ENCODE assay signal across 19 cellular contexts in genomic region chr12:104359216-104359615, GRCh38. TPM values are rescaled to one million over a fixed set of nuclear protein-coding genes. Genes with fewer than 3 reads are reported as not detected.
DNase-seq lines count a peak whose midpoint lies in the region; ATAC-seq and TF ChIP-seq lines count a peak whose summit lies in the region.
"Had no signal": no experiment of that assay in that cellular context is flagged by ENCODE, and none has a peak within 500 bp of the region (broad histone marks: within the 10 kb centered on the region; RNA-seq: fewer than 3 reads in every experiment).

No MANE protein-coding gene starts in this region.

- H3K4me3 Mint-ChIP-seq in glutamatergic neuron (ENCODE audit: unreplicated experiment): no peak overlapping the region
- H3K4me3 Mint-ChIP-seq: B cell; CD4-positive, CD25-positive, alpha-beta regulatory T cell; CD8-positive, alpha-beta T cell; H9 had no signal

- ATAC-seq in activated naive CD4-positive, alpha-beta T cell treated with anti-CD3 and anti-CD28 coated beads, Interleukin-2, amount 50 U/mL, for 72 hours: no peak
- ATAC-seq in HG02870 (IDR thresholded peaks at IDR 0.05; ENCODE audit: unreplicated experiment): no peak
- ATAC-seq: CD8-positive, alpha-beta T cell had no signal

- H3K27me3 Mint-ChIP-seq in glutamatergic neuron (ENCODE audit: unreplicated experiment): peaks cover 7% of the 10 kb centered on the region
- H3K27me3 Mint-ChIP-seq: B cell; CD4-positive, CD25-positive, alpha-beta regulatory T cell had no signal

- no peak for TF ChIP-seq EP300 in sigmoid colon (IDR thresholded peaks at IDR 0.05)

- H3K9me3 ChIP-seq in sigmoid colon: peaks cover 0 to 4% (median 0%) of the 10 kb centered on the region in 4 donors
- H3K9me3 ChIP-seq: Caco-2 had no signal

- TF ChIP-seq CTCF in sigmoid colon (IDR thresholded peaks at IDR 0.05) (no peak), glutamatergic neuron (IDR thresholded peaks at IDR 0.05; ENCODE audit: partially characterized antibody, unreplicated experiment) (no peak)

- intact Hi-C loops in sigmoid colon (cut with DNase I): loop anchor here (5.0 kb wide), 1 partner anchor 157 kb away; no protein-coding TSS in a partner anchor

- H3K27me3 ChIP-seq in sigmoid colon: no peaks in the 10 kb centered on the region
- H3K27me3 ChIP-seq: BLaER1 had no signal

- peak overlapping the region; percentile 11 to 33 for H3K27ac Mint-ChIP-seq in activated naive CD4-positive, alpha-beta T cell treated with anti-CD3 and anti-CD28 coated beads, Interleukin-2, amount 50 U/mL, for 72 hours
- H3K27ac Mint-ChIP-seq in glutamatergic neuron (ENCODE audit: unreplicated experiment): no peak overlapping the region
- H3K27ac Mint-ChIP-seq: B cell; CD8-positive, alpha-beta T cell; H9 had no signal

- peaks cover 0 to 10% (median 2%) of the 10 kb centered on the region in 4 donors for H3K4me1 ChIP-seq in sigmoid colon
- H3K4me1 ChIP-seq: BLaER1 had no signal

- TF ChIP-seq POLR2A in sigmoid colon (IDR thresholded peaks at IDR 0.05): no peak

- no peaks in the 10 kb centered on the region for H3K4me1 Mint-ChIP-seq in glutamatergic neuron (ENCODE audit: low read depth, unreplicated experiment)
- H3K4me1 Mint-ChIP-seq: B cell had no signal

- H3K9me3 Mint-ChIP-seq in activated naive CD4-positive, alpha-beta T cell treated with anti-CD3 and anti-CD28 coated beads, Interleukin-2, amount 50 U/mL, for 72 hours: no peaks in the 10 kb centered on the region
- H3K9me3 Mint-ChIP-seq in glutamatergic neuron (ENCODE audit: unreplicated experiment): peaks cover 3% of the 10 kb centered on the region
- H3K9me3 Mint-ChIP-seq: CD8-positive, alpha-beta T cell had no signal

- no peaks in the 10 kb centered on the region for H3K36me3 Mint-ChIP-seq in activated naive CD4-positive, alpha-beta T cell treated with anti-CD3 and anti-CD28 coated beads, Interleukin-2, amount 50 U/mL, for 72 hours
- H3K36me3 Mint-ChIP-seq in glutamatergic neuron (ENCODE audit: unreplicated experiment): peaks cover 16% of the 10 kb centered on the region
- H3K36me3 Mint-ChIP-seq: CD4-positive, CD25-positive, alpha-beta regulatory T cell; CD8-positive, alpha-beta T cell had no signal

- WGBS in sigmoid colon, 2 donors: 91 to 95% methylated on average over 10 of the region's 10 CpGs

- peaks cover 0 to 12% (median 0%) of the 10 kb centered on the region in 4 donors for H3K36me3 ChIP-seq in sigmoid colon

- no peak overlapping the region for H3K4me3 ChIP-seq in sigmoid colon
- H3K4me3 ChIP-seq: BLaER1, GM12878, GM23248 had no signal

- no peak overlapping the region for H3K27ac ChIP-seq in sigmoid colon
- H3K27ac ChIP-seq: 22Rv1, BLaER1, C4-2B, GM23248 had no signal

- no peak for DNase-seq in activated naive CD4-positive, alpha-beta T cell treated with anti-CD3 and anti-CD28 coated beads, Interleukin-2, amount 50 U/mL, for 72 hours (ENCODE audit: low spot score in 2 of 2)
- no peak for DNase-seq in activated naive CD4-positive, alpha-beta T cell treated with anti-CD3 and anti-CD28 coated beads, Interleukin-2, amount 50 U/mL, for 16 hours
- peak; percentile 40 for DNase-seq in islet precursor cell
- peak; percentile 37 for DNase-seq in sigmoid colon
- no peak for DNase-seq in glutamatergic neuron
- no peak for DNase-seq in GF-D8 (lab: John Stamatoyannopoulos, UW)
- DNase-seq: Caco-2; CD4-positive, CD25-positive, alpha-beta regulatory T cell; CD8-positive, alpha-beta T cell; DMS153; DND-41; GM23248 had no signal

RNA-seq across cellular contexts. Expression of gene EID3, which starts 55.7 kb away (rescaled TPM):
- 1 to 10 TPM; 5.4 to 8.2 TPM for total RNA-seq in activated naive CD4-positive, alpha-beta T cell treated with anti-CD3 and anti-CD28 coated beads, Interleukin-2, amount 50 U/mL, for 72 hours
- total RNA-seq in sigmoid colon (10 to 100 TPM in 2 of 4 donors, 1 to 10 TPM in 2; 4.6 to 21.9 (median 13.5) TPM), glutamatergic neuron (ENCODE audit: unreplicated experiment) (3.7 TPM)
- polyA plus RNA-seq in sigmoid colon: 1 to 10 TPM in 2 of 3 donors, under 1 TPM in 1; 0.46 to 2.5 (median 1.2) TPM

Comparison
In these comparisons a context has a peak if more than half of its experiments do, and no peak if none do; other contexts are left out.
1. DNase-seq: peak in islet precursor cell (single experiment) and sigmoid colon (single experiment); none in activated naive CD4-positive, alpha-beta T cell treated with anti-CD3 and anti-CD28 coated beads, Interleukin-2, amount 50 U/mL, for 72 hours (0 of 2), activated naive CD4-positive, alpha-beta T cell treated with anti-CD3 and anti-CD28 coated beads, Interleukin-2, amount 50 U/mL, for 16 hours (single experiment), glutamatergic neuron (single experiment) and GF-D8 (single experiment).